27 cellular contexts compared by ENCODE assay signal in the genomic region with DNA sequence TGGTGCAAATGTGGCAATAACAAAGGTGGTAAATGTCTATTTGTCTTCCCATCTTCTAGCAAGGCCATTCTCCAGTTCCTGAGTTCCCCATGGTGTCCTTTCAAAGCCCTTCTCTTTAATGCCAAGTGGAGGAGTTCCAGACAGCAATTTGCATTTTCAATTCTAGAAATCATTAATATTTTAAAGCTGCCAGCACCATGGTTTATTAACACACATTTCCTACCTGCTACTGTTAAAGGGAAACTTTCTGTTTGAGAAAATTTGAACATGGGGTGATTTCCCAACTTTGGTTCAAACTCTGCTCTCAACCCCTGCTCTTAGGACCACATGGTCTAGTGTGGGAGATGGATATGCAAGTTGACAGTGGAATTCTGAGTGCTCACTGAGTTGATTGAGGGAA.
DNase-seq lines count a peak whose midpoint lies in the region; ATAC-seq, FAIRE-seq and TF ChIP-seq lines count a peak whose summit lies in the region.
"Had no signal": no experiment of that assay in that cellular context is flagged by ENCODE, and none has a peak within 500 bp of the region (broad histone marks: within the 10 kb centered on the region; RNA-seq: fewer than 3 reads in every experiment).

No MANE protein-coding gene starts in this region.

- no peak overlapping the region for H3K4me3 Mint-ChIP-seq in nephron progenitor cell
- H3K4me3 Mint-ChIP-seq: activated T-cell treated with anti-CD3 and anti-CD28 coated beads, Interleukin-2, amount 50 U/mL, for 24 hours; B cell; GM23338; stimulated activated naive CD8-positive, alpha-beta T cell treated with anti-CD3 and anti-CD28 coated beads, Interleukin-15, amount 100 ng/mL, for 72 hours had no signal

- peaks cover 8% of the 10 kb centered on the region for H3K4me1 Mint-ChIP-seq in nephron progenitor cell

- H3K27ac Mint-ChIP-seq in nephron progenitor cell = no peak overlapping the region
- H3K27ac Mint-ChIP-seq: activated T-cell treated with anti-CD3 and anti-CD28 coated beads, Interleukin-2, amount 50 U/mL, for 24 hours; B cell; GM23338; stimulated activated naive CD8-positive, alpha-beta T cell treated with anti-CD3 and anti-CD28 coated beads, Interleukin-15, amount 100 ng/mL, for 72 hours had no signal

- no peaks in the 10 kb centered on the region for H3K9me3 ChIP-seq in BLaER1
- H3K9me3 ChIP-seq: lower lobe of right lung, prostate gland, upper lobe of right lung had no signal

- H3K4me2 ChIP-seq in BLaER1 = peak overlapping the region; percentile 79
- H3K4me2 ChIP-seq: GM23338, smooth muscle cell had no signal

- no peak for DNase-seq in GM19239 (ENCODE audit: insufficient read length, low spot score)
- no peak for DNase-seq in ecto neural progenitor cell (ENCODE audit: low spot score)
- no peak for DNase-seq in nephron progenitor cell
- no peak for DNase-seq in OCI-M1 (lab: John Stamatoyannopoulos, UW)
- DNase-seq in activated naive CD4-positive, alpha-beta T cell treated with anti-CD3 and anti-CD28 coated beads, Interleukin-2, amount 50 U/mL, for 16 hours = no peak
- DNase-seq: activated CD4-positive, CD25-positive, alpha-beta regulatory T cell treated with anti-CD3 and anti-CD28 coated beads, Interleukin-2, amount 50 U/mL, for 72 hours; activated naive CD4-positive, alpha-beta T cell treated with Interleukin-2 at 50 U/mL for 16 hours; activated T-cell treated with anti-CD3 and anti-CD28 coated beads, Interleukin-2, amount 50 U/mL, for 24 hours; caudate nucleus; COR-L47; dorsolateral prefrontal cortex; KBM-7; lower lobe of right lung; NCI-H146; NCI-H2171 treated with DMSO at 0.1 percent for 48 hours; NCI-H69; stimulated activated CD4-positive, alpha-beta T cell treated with anti-CD3 and anti-CD28 coated beads, Interleukin-4, amount 100 ng/mL, for 1 hour; stimulated activated naive CD8-positive, alpha-beta T cell treated with anti-CD3 and anti-CD28 coated beads, Interleukin-15, amount 100 ng/mL, for 72 hours; upper lobe of right lung had no signal

- H3K9me3 Mint-ChIP-seq in nephron progenitor cell = no peaks in the 10 kb centered on the region
- H3K9me3 Mint-ChIP-seq: activated T-cell treated with anti-CD3 and anti-CD28 coated beads, Interleukin-2, amount 50 U/mL, for 24 hours; GM23338; stimulated activated naive CD8-positive, alpha-beta T cell treated with anti-CD3 and anti-CD28 coated beads, Interleukin-15, amount 100 ng/mL, for 72 hours had no signal

- H3K36me3 Mint-ChIP-seq in nephron progenitor cell (ENCODE audit: low read depth) = no peaks in the 10 kb centered on the region

- peak; percentile 37 for FAIRE-seq in GM19239 (lab: Jason Lieb, UNC)

- H3K4me1 ChIP-seq in BLaER1 = peaks cover 54% of the 10 kb centered on the region
- H3K4me1 ChIP-seq: lower lobe of right lung, prostate gland, upper lobe of right lung had no signal

- ATAC-seq in HG02678 (IDR thresholded peaks at IDR 0.05; ENCODE audit: unreplicated experiment) (peak; percentile 39), HG03460 (IDR thresholded peaks at IDR 0.05; ENCODE audit: unreplicated experiment) (peak; percentile 39)
- ATAC-seq: GM23338; stimulated activated naive CD8-positive, alpha-beta T cell treated with anti-CD3 and anti-CD28 coated beads, Interleukin-15, amount 100 ng/mL, for 72 hours had no signal

- no peak overlapping the region for H3K27ac ChIP-seq in BLaER1
- H3K27ac ChIP-seq: dorsolateral prefrontal cortex, epithelial cell of prostate, lower lobe of right lung, prostate gland, upper lobe of right lung had no signal

- no peaks in the 10 kb centered on the region for H4K20me1 ChIP-seq in BLaER1

- H3K27me3 ChIP-seq in BLaER1 = no peaks in the 10 kb centered on the region
- H3K27me3 ChIP-seq: dorsolateral prefrontal cortex, upper lobe of right lung had no signal

- no peak overlapping the region for H3K4me3 ChIP-seq in BLaER1
- H3K4me3 ChIP-seq: dorsolateral prefrontal cortex, GM23338, lower lobe of right lung, prostate gland, smooth muscle cell, upper lobe of right lung had no signal

- no peak for TF ChIP-seq CTCF in nephron progenitor cell (IDR thresholded peaks at IDR 0.05)

- H3K9ac ChIP-seq in BLaER1 = no peak overlapping the region

- H3K27me3 Mint-ChIP-seq in nephron progenitor cell (ENCODE audit: low read depth, poor library complexity) = peaks cover 24% of the 10 kb centered on the region

- H3K36me3 ChIP-seq in BLaER1 = no peaks in the 10 kb centered on the region
- H3K36me3 ChIP-seq: lower lobe of right lung, prostate gland, upper lobe of right lung had no signal
